ENCODE assay signal across 29 cellular contexts in genomic region chr6:22913612-22914011, GRCh38.
"Had no signal": no experiment of that assay in that cellular context is flagged by ENCODE, and none has a peak within 500 bp of the region (broad histone marks: within the 10 kb centered on the region; RNA-seq: fewer than 3 reads in every experiment).

No MANE protein-coding gene starts in this region.

- H3K36me3 ChIP-seq: heart right ventricle, pancreas, prostate gland, right lobe of liver, thyroid gland, transverse colon, upper lobe of left lung, vagina had no signal

- ATAC-seq: left lobe of liver; mucosa of descending colon; naive thymus-derived CD4-positive, alpha-beta T cell; natural killer cell treated with Interleukin-12 subunit alpha and Interleukin-12 subunit beta and Interleukin-15 and Interleukin-18, amount 100 ng/mL, for 72 hours; pancreas; right lobe of liver; stimulated activated memory B cell treated with anti-CD40 and anti-IgM and Interleukin-4, amounts not matched to agents 10 μg/mL and 1 μg/mL and 100 μg/mL, for 72 hours; stimulated activated naive CD8-positive, alpha-beta T cell treated with anti-CD3 and anti-CD28 coated beads, Interleukin-15, amount 100 ng/mL, for 72 hours had no signal

- H3K4me1 Mint-ChIP-seq: stimulated activated memory B cell treated with anti-CD40 and anti-IgM and Interleukin-4, amounts not matched to agents 10 μg/mL and 1 μg/mL and 100 μg/mL, for 72 hours; stimulated activated naive CD8-positive, alpha-beta T cell treated with anti-CD3 and anti-CD28 coated beads, Interleukin-15, amount 100 ng/mL, for 72 hours had no signal

- H3K4me1 ChIP-seq: pancreas, prostate gland, right lobe of liver, testis, upper lobe of left lung, vagina had no signal

- H3K27ac Mint-ChIP-seq: naive thymus-derived CD4-positive, alpha-beta T cell; natural killer cell treated with Interleukin-12 subunit alpha and Interleukin-12 subunit beta and Interleukin-15 and Interleukin-18, amount 100 ng/mL, for 72 hours; stimulated activated memory B cell treated with anti-CD40 and anti-IgM and Interleukin-4, amounts not matched to agents 10 μg/mL and 1 μg/mL and 100 μg/mL, for 72 hours; stimulated activated naive CD8-positive, alpha-beta T cell treated with anti-CD3 and anti-CD28 coated beads, Interleukin-15, amount 100 ng/mL, for 72 hours had no signal

- H3K4me3 ChIP-seq: heart right ventricle, hepatocyte, lung, mucosa of descending colon, pancreas, prostate gland, right lobe of liver, smooth muscle cell, testis, thyroid gland, transverse colon, upper lobe of left lung, vagina had no signal

- H3K27ac ChIP-seq: hepatocyte, pancreas, prostate gland, right lobe of liver, testis, thyroid gland, transverse colon, upper lobe of left lung, vagina had no signal

- H3K9me3 ChIP-seq: heart right ventricle, mucosa of descending colon, pancreas, prostate gland, right lobe of liver, testis, thyroid gland, transverse colon, upper lobe of left lung, vagina had no signal

- H3K27me3 ChIP-seq: heart right ventricle, hepatocyte, pancreas, right lobe of liver, testis, thyroid gland, transverse colon, upper lobe of left lung, vagina had no signal

- DNase-seq: heart right ventricle; islet precursor cell; mesendoderm; midbrain; mucosa of descending colon; naive thymus-derived CD4-positive, alpha-beta T cell; pancreas; posterior cingulate gyrus; retina; right lobe of liver; stimulated activated CD4-positive, alpha-beta T cell treated with anti-CD3 and anti-CD28 coated beads, Interleukin-1b, Interleukin-23, amount 100 ng/mL, for 48 hours; stimulated activated CD4-positive, alpha-beta T cell treated with anti-CD3 and anti-CD28 coated beads, Interleukin-2, amount 100 ng/mL, for 48 hours; stimulated activated CD4-positive, alpha-beta T cell treated with anti-CD3 and anti-CD28 coated beads, Interleukin-4, amount 100 ng/mL, for 4 hours; stimulated activated CD8-positive, alpha-beta memory T cell treated with anti-CD3 and anti-CD28 coated beads, Interleukin-4, amount 100 ng/mL, for 48 hours; stimulated activated naive CD4-positive, alpha-beta T cell treated with Interleukin-2 at 50 U/mL for 16 hours; stimulated activated naive CD8-positive, alpha-beta T cell treated with anti-CD3 and anti-CD28 coated beads, Interleukin-15, amount 100 ng/mL, for 72 hours; substantia nigra; testis; thyroid gland; transverse colon; upper lobe of left lung had no signal

- H3K36me3 Mint-ChIP-seq: naive thymus-derived CD4-positive, alpha-beta T cell; stimulated activated memory B cell treated with anti-CD40 and anti-IgM and Interleukin-4, amounts not matched to agents 10 μg/mL and 1 μg/mL and 100 μg/mL, for 72 hours had no signal

- H3K4me3 Mint-ChIP-seq: naive thymus-derived CD4-positive, alpha-beta T cell; natural killer cell treated with Interleukin-12 subunit alpha and Interleukin-12 subunit beta and Interleukin-15 and Interleukin-18, amount 100 ng/mL, for 72 hours; stimulated activated memory B cell treated with anti-CD40 and anti-IgM and Interleukin-4, amounts not matched to agents 10 μg/mL and 1 μg/mL and 100 μg/mL, for 72 hours; stimulated activated naive CD8-positive, alpha-beta T cell treated with anti-CD3 and anti-CD28 coated beads, Interleukin-15, amount 100 ng/mL, for 72 hours had no signal

- H3K27me3 Mint-ChIP-seq: naive thymus-derived CD4-positive, alpha-beta T cell; natural killer cell treated with Interleukin-12 subunit alpha and Interleukin-12 subunit beta and Interleukin-15 and Interleukin-18, amount 100 ng/mL, for 72 hours; stimulated activated memory B cell treated with anti-CD40 and anti-IgM and Interleukin-4, amounts not matched to agents 10 μg/mL and 1 μg/mL and 100 μg/mL, for 72 hours; stimulated activated naive CD8-positive, alpha-beta T cell treated with anti-CD3 and anti-CD28 coated beads, Interleukin-15, amount 100 ng/mL, for 72 hours had no signal
